Comparison of ENCODE assay signal across 1 cellular context in the genomic region with DNA sequence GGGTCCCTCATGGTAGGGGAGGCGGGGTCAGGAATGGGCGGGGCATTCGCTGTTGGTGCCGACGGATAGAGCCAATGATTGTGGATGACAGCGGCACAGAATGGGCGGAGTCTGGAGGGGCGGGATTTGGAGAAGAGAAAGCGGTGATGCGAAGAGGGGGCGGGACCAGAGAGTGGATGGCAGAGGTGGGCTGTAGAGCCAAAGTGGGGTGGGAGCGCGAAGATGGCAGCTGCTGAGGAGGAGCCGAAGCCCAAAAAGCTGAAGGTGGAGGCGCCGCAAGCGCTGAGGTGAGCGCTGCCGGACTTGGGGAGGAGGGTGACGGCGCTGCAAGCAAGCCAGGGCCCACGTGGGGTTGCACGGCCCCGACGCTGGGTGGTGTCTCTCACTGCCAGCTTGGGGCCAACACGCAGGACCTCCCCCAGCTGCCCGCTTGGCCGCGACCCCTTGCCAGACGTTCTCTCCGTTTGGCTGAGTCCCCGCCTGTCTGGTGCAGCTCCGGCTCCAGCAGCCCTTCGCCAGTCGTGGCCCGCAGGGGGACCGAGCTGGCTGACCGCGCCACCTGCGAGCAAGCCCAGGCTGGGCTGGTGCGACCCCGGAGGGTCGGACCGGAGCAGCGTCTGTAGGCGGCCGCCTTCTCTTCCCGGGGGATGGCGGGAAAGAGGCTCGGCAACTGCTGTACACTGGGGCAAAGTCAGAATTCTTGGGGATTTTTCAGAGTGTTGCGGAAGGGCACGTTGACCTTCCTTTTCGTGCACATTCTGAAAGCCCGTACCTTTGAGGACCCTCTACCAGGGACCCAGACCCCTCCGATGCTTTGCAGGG.
TF ChIP-seq lines count a peak whose summit lies in the region.

Gene ADK (plus strand): TSS at position 165 of the 822 bp plus-strand sequence. CDS start 58 bp downstream, at position 223.

TF ChIP-seq in HepG2, 621 proteins besides CTCF, POLR2A, EP300 and RAD21 (continued from another document and continues in another):
- TF ChIP-seq TBX2 (CRISPR knock-in tag; IDR thresholded peaks at IDR 0.05; ENCODE audit: borderline replicate concordance) (peak; percentile 23; the same call in 1 of the 2 replicates), FIP1L1 (IDR thresholded peaks at IDR 0.05; ENCODE audit: borderline replicate concordance, insufficient read depth, low read depth, low read length) (no peak), JARID2 (CRISPR knock-in tag; IDR thresholded peaks at IDR 0.05; ENCODE audit: insufficient replicate concordance) (no peak), ZNF83 (CRISPR knock-in tag; IDR thresholded peaks at IDR 0.05; ENCODE audit: borderline replicate concordance) (no peak), ZNF878 (CRISPR knock-in tag; IDR thresholded peaks at IDR 0.05) (no peak), ZNF124 (CRISPR knock-in tag; IDR thresholded peaks at IDR 0.05) (0 out of 2 replicates have a peak, but pooled peaks have one; percentile 38), THYN1 (CRISPR knock-in tag; IDR thresholded peaks at IDR 0.05; ENCODE audit: borderline replicate concordance, low read depth) (no peak), ZNF737 (CRISPR knock-in tag; IDR thresholded peaks at IDR 0.05; ENCODE audit: borderline replicate concordance) (no peak; the same call in none of the 2 replicates), AHR (CRISPR knock-in tag; IDR thresholded peaks at IDR 0.05) (no peak), CCAR2 (optimal IDR thresholded peaks at IDR 0.05; ENCODE audit: low read depth, low read length) (no peak), ARNTL (CRISPR knock-in tag; IDR thresholded peaks at IDR 0.05) (peak; percentile 31; the same call in 1 of the 2 replicates), ZNF749 (CRISPR knock-in tag; IDR thresholded peaks at IDR 0.05; ENCODE audit: borderline replicate concordance) (no peak), SMC3 (IDR thresholded peaks at IDR 0.05; ENCODE audit: low read length) (no peak), AHDC1 (CRISPR knock-in tag; IDR thresholded peaks at IDR 0.05; ENCODE audit: borderline replicate concordance) (no peak), NFRKB (IDR thresholded peaks at IDR 0.05) (no peak), HIC2 (CRISPR knock-in tag; IDR thresholded peaks at IDR 0.05; ENCODE audit: low read depth) (peak; percentile 83), ZBTB34 (CRISPR knock-in tag; IDR thresholded peaks at IDR 0.05) (no peak), SALL1 (CRISPR knock-in tag; IDR thresholded peaks at IDR 0.05) (peak; percentile 52; the same call in 1 of the 2 replicates), CERS6 (CRISPR knock-in tag; IDR thresholded peaks at IDR 0.05) (no peak), KDM5A (IDR thresholded peaks at IDR 0.05; ENCODE audit: borderline replicate concordance, low read length) (peak; percentile 4; the same call in 1 of the 2 replicates), ZNF235 (CRISPR knock-in tag; IDR thresholded peaks at IDR 0.05; ENCODE audit: borderline replicate concordance) (peak; percentile 90; the same call in 1 of the 2 replicates), FOSL1 (CRISPR knock-in tag; IDR thresholded peaks at IDR 0.05; ENCODE audit: borderline replicate concordance) (no peak), ZNF17 (CRISPR knock-in tag; IDR thresholded peaks at IDR 0.05) (no peak), ZMYM2 (CRISPR knock-in tag; IDR thresholded peaks at IDR 0.05) (no peak), THAP11 (CRISPR knock-in tag; IDR thresholded peaks at IDR 0.05) (peak; percentile 69; the same call in 1 of the 2 replicates), ZNF234 (CRISPR knock-in tag; conservative IDR thresholded peaks at IDR 0.05) (no peak), ZNF34 (CRISPR knock-in tag; IDR thresholded peaks at IDR 0.05; ENCODE audit: borderline replicate concordance) (no peak), TEAD2 (CRISPR knock-in tag; IDR thresholded peaks at IDR 0.05) (0 out of 2 replicates have a peak, but pooled peaks have one; percentile 26), ZNF510 (CRISPR knock-in tag; IDR thresholded peaks at IDR 0.05; ENCODE audit: low read depth) (peak; percentile 76; the same call in 1 of the 2 replicates), ZNF776 (CRISPR knock-in tag; IDR thresholded peaks at IDR 0.05) (peak; percentile 89; the same call in 1 of the 2 replicates), KLF11 (CRISPR knock-in tag; IDR thresholded peaks at IDR 0.05) (no peak), ARHGAP35 (CRISPR knock-in tag; IDR thresholded peaks at IDR 0.05; ENCODE audit: borderline replicate concordance) (peak; percentile 19; the same call in 1 of the 2 replicates), SOX13 (IDR thresholded peaks at IDR 0.05) (no peak), SOX13 (CRISPR knock-in tag; conservative IDR thresholded peaks at IDR 0.05 in 1 of 2, IDR thresholded peaks at IDR 0.05 in 1 of 2) (peak in 1 of 2 experiments; percentile 12; a peak in 1 of 4 replicates), RFX3 (CRISPR knock-in tag; IDR thresholded peaks at IDR 0.05) (no peak), ZSCAN30 (CRISPR knock-in tag; IDR thresholded peaks at IDR 0.05) (no peak; the same call in 1 of the 2 replicates), ZNF431 (CRISPR knock-in tag; IDR thresholded peaks at IDR 0.05; ENCODE audit: borderline replicate concordance, low read depth) (peak; percentile 64; the same call in 1 of the 2 replicates), ATM (IDR thresholded peaks at IDR 0.05; ENCODE audit: borderline replicate concordance) (no peak), MAFK (conservative IDR thresholded peaks at IDR 0.05 in 1 of 2, IDR thresholded peaks at IDR 0.05 in 1 of 2; ENCODE audit: low read length in 2 of 2) (no peak), ZNF136 (CRISPR knock-in tag; IDR thresholded peaks at IDR 0.05; ENCODE audit: low read depth) (no peak), ZNF543 (CRISPR knock-in tag; IDR thresholded peaks at IDR 0.05) (no peak), CEBPZ (IDR thresholded peaks at IDR 0.05; ENCODE audit: low read length) (no peak), ZSCAN12 (CRISPR knock-in tag; IDR thresholded peaks at IDR 0.05) (no peak), ZNF780A (CRISPR knock-in tag; IDR thresholded peaks at IDR 0.05) (no peak), ZNF616 (CRISPR knock-in tag; IDR thresholded peaks at IDR 0.05; ENCODE audit: low read depth) (peak; percentile 85; the same call in 1 of the 2 replicates)
- TF ChIP-seq, protein P1, sequence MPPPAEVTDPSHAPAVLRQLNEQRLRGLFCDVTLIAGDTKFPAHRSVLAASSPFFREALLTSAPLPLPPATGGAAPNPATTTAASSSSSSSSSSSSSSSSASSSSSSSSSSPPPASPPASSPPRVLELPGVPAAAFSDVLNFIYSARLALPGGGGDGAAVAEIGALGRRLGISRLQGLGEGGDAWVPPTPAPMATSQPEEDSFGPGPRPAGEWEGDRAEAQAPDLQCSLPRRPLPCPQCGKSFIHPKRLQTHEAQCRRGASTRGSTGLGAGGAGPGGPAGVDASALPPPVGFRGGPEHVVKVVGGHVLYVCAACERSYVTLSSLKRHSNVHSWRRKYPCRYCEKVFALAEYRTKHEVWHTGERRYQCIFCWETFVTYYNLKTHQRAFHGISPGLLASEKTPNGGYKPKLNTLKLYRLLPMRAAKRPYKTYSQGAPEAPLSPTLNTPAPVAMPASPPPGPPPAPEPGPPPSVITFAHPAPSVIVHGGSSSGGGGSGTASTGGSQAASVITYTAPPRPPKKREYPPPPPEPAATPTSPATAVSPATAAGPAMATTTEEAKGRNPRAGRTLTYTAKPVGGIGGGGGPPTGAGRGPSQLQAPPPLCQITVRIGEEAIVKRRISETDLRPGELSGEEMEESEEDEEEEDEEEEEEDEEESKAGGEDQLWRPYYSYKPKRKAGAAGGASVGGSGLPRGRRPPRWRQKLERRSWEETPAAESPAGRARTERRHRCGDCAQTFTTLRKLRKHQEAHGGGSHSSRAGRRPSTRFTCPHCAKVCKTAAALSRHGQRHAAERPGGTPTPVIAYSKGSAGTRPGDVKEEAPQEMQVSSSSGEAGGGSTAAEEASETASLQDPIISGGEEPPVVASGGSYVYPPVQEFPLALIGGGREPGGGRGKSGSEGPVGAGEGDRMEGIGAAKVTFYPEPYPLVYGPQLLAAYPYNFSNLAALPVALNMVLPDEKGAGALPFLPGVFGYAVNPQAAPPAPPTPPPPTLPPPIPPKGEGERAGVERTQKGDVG (CRISPR knock-in tag; IDR thresholded peaks at IDR 0.05; ENCODE audit: borderline replicate concordance): no peak
